In the genomic region with DNA sequence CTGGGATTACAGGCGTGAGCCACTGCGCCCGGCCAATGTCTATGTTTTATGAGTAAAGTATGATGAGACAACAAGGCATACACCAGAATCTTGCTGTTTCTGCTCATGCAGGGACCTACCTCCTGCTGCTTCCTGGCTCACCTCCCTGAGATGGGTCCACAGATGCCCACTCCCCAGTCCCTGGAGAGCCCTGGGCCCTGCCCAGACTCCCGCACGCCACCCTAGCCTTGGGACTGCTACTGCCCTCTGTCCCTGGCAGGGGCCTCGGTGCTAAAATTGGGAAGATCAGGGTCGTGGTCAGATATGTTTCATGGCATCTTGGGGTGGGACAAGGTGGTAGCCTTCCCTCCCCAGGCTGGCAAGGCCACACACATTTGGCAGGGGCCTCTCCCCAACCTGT, we compare ENCODE assay signal across 34 cellular contexts.
DNase-seq lines count a peak whose midpoint lies in the region; TF ChIP-seq lines count a peak whose summit lies in the region.
"Had no signal": no experiment of that assay in that cellular context is flagged by ENCODE, and none has a peak within 500 bp of the region (broad histone marks: within the 10 kb centered on the region; RNA-seq: fewer than 3 reads in every experiment).

No MANE protein-coding gene starts in this region.

- H3K27me3 Mint-ChIP-seq in chondrocyte (ENCODE audit: low read depth), result no peaks in the 10 kb centered on the region
- H3K27me3 Mint-ChIP-seq: B cell; CD4-positive, alpha-beta memory T cell; CD4-positive, alpha-beta T cell; CD4-positive, CD25-positive, alpha-beta regulatory T cell had no signal

- H3K27me3 ChIP-seq in BLaER1, result no peaks in the 10 kb centered on the region
- H3K27me3 ChIP-seq in spleen (replicated peaks in 1 of 7), result peaks cover 0 to 4% (median 0%) of the 10 kb centered on the region in 7 donors
- no peaks in the 10 kb centered on the region for H3K27me3 ChIP-seq in Karpas-422 (ENCODE audit: low read length)
- peaks cover 17% of the 10 kb centered on the region for H3K27me3 ChIP-seq in WERI-Rb-1 (ENCODE audit: insufficient read depth, low read depth, severe bottlenecking)
- H3K27me3 ChIP-seq: BE2C; BLaER1 treated with 17β-estradiol and CSF1 and Interleukin-3, amounts not matched to agents 10 nM and 100 nM had no signal

- no peak overlapping the region for H3K27ac Mint-ChIP-seq in chondrocyte (ENCODE audit: unreplicated experiment)
- H3K27ac Mint-ChIP-seq: B cell; CD14-positive monocyte; CD4-positive, alpha-beta memory T cell; CD4-positive, alpha-beta T cell; CD4-positive, CD25-positive, alpha-beta regulatory T cell; CD8-positive, alpha-beta memory T cell; CD8-positive, alpha-beta T cell had no signal

- H3K79me2 ChIP-seq in Karpas-422 (ENCODE audit: low read length), result no peaks in the 10 kb centered on the region

- H3K9me3 ChIP-seq in BLaER1 (peaks cover 29% of the 10 kb centered on the region), spleen (peaks cover 3 to 22% (median 10%) of the 10 kb centered on the region in 8 donors), Karpas-422 (ENCODE audit: low read length) (no peaks in the 10 kb centered on the region), WERI-Rb-1 (ENCODE audit: severe bottlenecking) (peaks cover 21% of the 10 kb centered on the region)
- H3K9me3 ChIP-seq: BE2C, Caco-2 had no signal

- H3K36me3 ChIP-seq in BLaER1 (no peaks in the 10 kb centered on the region), spleen (no peaks in the 10 kb centered on the region), Karpas-422 (ENCODE audit: insufficient read depth, low read length) (no peaks in the 10 kb centered on the region), WERI-Rb-1 (no peaks in the 10 kb centered on the region)
- H3K36me3 ChIP-seq: BE2C; BLaER1 treated with 17β-estradiol and CSF1 and Interleukin-3, amounts not matched to agents 10 nM and 100 nM had no signal

- H2AFZ ChIP-seq in Karpas-422 (ENCODE audit: low read length), result no peak overlapping the region

- no peaks in the 10 kb centered on the region for H4K20me1 ChIP-seq in BLaER1
- H4K20me1 ChIP-seq in Karpas-422 (ENCODE audit: insufficient read depth, low read depth, low read length), result no peaks in the 10 kb centered on the region
- H4K20me1 ChIP-seq: BLaER1 treated with 17β-estradiol and CSF1 and Interleukin-3, amounts not matched to agents 10 nM and 100 nM had no signal

- peaks cover 2% of the 10 kb centered on the region for H3K4me1 Mint-ChIP-seq in chondrocyte (ENCODE audit: low read depth)

- H3K36me3 Mint-ChIP-seq in chondrocyte (ENCODE audit: low read depth), result peaks cover 4% of the 10 kb centered on the region
- H3K36me3 Mint-ChIP-seq: CD4-positive, alpha-beta memory T cell; CD8-positive, alpha-beta T cell had no signal

- H3K9me3 Mint-ChIP-seq in chondrocyte (ENCODE audit: low read depth), result peaks cover 17% of the 10 kb centered on the region

- no peak overlapping the region for H3K9ac ChIP-seq in BLaER1
- H3K9ac ChIP-seq in Karpas-422 (ENCODE audit: low read length), result no peak overlapping the region
- H3K9ac ChIP-seq: BLaER1 treated with 17β-estradiol and CSF1 and Interleukin-3, amounts not matched to agents 10 nM and 100 nM had no signal

- TF ChIP-seq CTCF in chondrocyte (IDR thresholded peaks at IDR 0.05) (no peak), spleen (IDR thresholded peaks at IDR 0.05 in 8 of 11, conservative IDR thresholded peaks at IDR 0.05 in 3 of 11) (no peak), WERI-Rb-1 (IDR thresholded peaks at IDR 0.05; ENCODE audit: low read depth, low read length) (no peak)

- WGBS in spleen, 5 donors, result 88 to 94% (median 92%) methylated on average over 7 of the region's 7 CpGs; no CpG with 5 or more reads in 1 of the 5 donors

- no peak overlapping the region for H3K4me3 ChIP-seq in BLaER1
- H3K4me3 ChIP-seq in spleen, result no peak overlapping the region
- no peak overlapping the region for H3K4me3 ChIP-seq in Karpas-422 (ENCODE audit: low read length)
- no peak overlapping the region for H3K4me3 ChIP-seq in WERI-Rb-1 (ENCODE audit: low read depth, low read length)
- H3K4me3 ChIP-seq: A549; BLaER1 treated with 17β-estradiol and CSF1 and Interleukin-3, amounts not matched to agents 10 nM and 100 nM had no signal

- no peak overlapping the region for H3K4me3 Mint-ChIP-seq in chondrocyte (ENCODE audit: unreplicated experiment)
- H3K4me3 Mint-ChIP-seq: B cell; CD14-positive monocyte; CD4-positive, alpha-beta memory T cell; CD4-positive, alpha-beta T cell; CD4-positive, CD25-positive, alpha-beta regulatory T cell; CD8-positive, alpha-beta memory T cell; CD8-positive, alpha-beta T cell had no signal

- TF ChIP-seq POLR2A in spleen (IDR thresholded peaks at IDR 0.05), result no peak

- H3K27ac ChIP-seq in BLaER1, result 0 out of 2 replicates have a peak overlapping the region, but pooled peaks have one; percentile 38
- H3K27ac ChIP-seq in spleen, result no peak overlapping the region
- H3K27ac ChIP-seq in Karpas-422 (ENCODE audit: low read length), result no peak overlapping the region
- H3K27ac ChIP-seq in WERI-Rb-1, result no peak overlapping the region
- H3K27ac ChIP-seq: 22Rv1; A549; BLaER1 treated with 17β-estradiol and CSF1 and Interleukin-3, amounts not matched to agents 10 nM and 100 nM; C4-2B had no signal

- H3K9me2 ChIP-seq in Karpas-422 (replicated peaks; ENCODE audit: insufficient read depth, low read length), result no peaks in the 10 kb centered on the region

- peaks cover 40% of the 10 kb centered on the region for H3K4me1 ChIP-seq in BLaER1
- H3K4me1 ChIP-seq in spleen, result peaks cover 0 to 22% (median 9%) of the 10 kb centered on the region in 6 donors
- H3K4me1 ChIP-seq in Karpas-422 (ENCODE audit: low read length), result peaks cover 5% of the 10 kb centered on the region
- H3K4me1 ChIP-seq: BE2C, Caco-2 had no signal

- intact Hi-C loops in posterior vena cava (cut with DNase I) (no loop called here), spleen (cut with DNase I; ENCODE audit: low total_unique reads) (no loop called here)

- H3K4me2 ChIP-seq in BLaER1, result no peak overlapping the region
- H3K4me2 ChIP-seq in Karpas-422 (ENCODE audit: low read depth, low read length, poor library complexity, severe bottlenecking), result no peak overlapping the region
- H3K4me2 ChIP-seq: A549; BLaER1 treated with 17β-estradiol and CSF1 and Interleukin-3, amounts not matched to agents 10 nM and 100 nM had no signal

- peak; percentile 68 for DNase-seq in chondrocyte (ENCODE audit: low spot score)
- DNase-seq in posterior vena cava (ENCODE audit: low spot score), result peak; percentile 49
- peak; percentile 51 for DNase-seq in spleen
- no peak for DNase-seq in effector CD4-positive, alpha-beta T cell
- DNase-seq in Karpas-422, result no peak
- no peak for DNase-seq in HUDEP-2 (lab: John Stamatoyannopoulos, UW; ENCODE audit: unreplicated experiment in 76 of 76)
- no peak for DNase-seq in WERI-Rb-1
- DNase-seq: 8988T; ACHN; AML-193; BE2C; C1 segment of cervical spinal cord; Caco-2; Calu3; CD4-positive, alpha-beta memory T cell; CD4-positive, alpha-beta T cell; CD4-positive, CD25-positive, alpha-beta regulatory T cell; CD8-positive, alpha-beta memory T cell; CD8-positive, alpha-beta T cell; COR-L47; DMS 273 treated with DMSO at 0.1 percent for 48 hours; DMS153; DMS53; DMS79; DMS79 treated with DMSO at 0.1 percent for 48 hours; DND-41; EL had no signal

Comparison
In these comparisons a context has a peak if more than half of its experiments do, and no peak if none do; other contexts are left out.
1. DNase-seq: peak in chondrocyte (single experiment), posterior vena cava (single experiment) and spleen (single experiment); none in effector CD4-positive, alpha-beta T cell (single experiment), Karpas-422 (single experiment), HUDEP-2 (0 of 76) and WERI-Rb-1 (single experiment).